ENCODE assay signal across 9 cellular contexts in genomic region chr4:94457692-94458106, GRCh38. TPM values are rescaled to one million over a fixed set of nuclear protein-coding genes. Genes with fewer than 3 reads are reported as not detected.
DNase-seq lines count a peak whose midpoint lies in the region; ATAC-seq and TF ChIP-seq lines count a peak whose summit lies in the region.
"Had no signal": no experiment of that assay in that cellular context is flagged by ENCODE, and none has a peak within 500 bp of the region (broad histone marks: within the 10 kb centered on the region; RNA-seq: fewer than 3 reads in every experiment).

No MANE protein-coding gene starts in this region.

- no peak for TF ChIP-seq CTCF in upper lobe of right lung (IDR thresholded peaks at IDR 0.05)

- peaks cover 15% of the 10 kb centered on the region for H3K36me3 ChIP-seq in upper lobe of right lung

- H3K27me3 ChIP-seq in upper lobe of right lung: no peaks in the 10 kb centered on the region
- H3K27me3 ChIP-seq: neutrophil had no signal

- DNase-seq in DMS 273 (lab: John Stamatoyannopoulos, UW; ENCODE audit: unreplicated experiment) (peak; percentile 58), DMS 273 treated with DMSO at 0.1 percent for 48 hours (lab: John Stamatoyannopoulos, UW) (no peak), caudate nucleus (lab: John Stamatoyannopoulos, UW) (peak in 17 of 61 donors; percentile 2 to 35 (median 9)), medulla oblongata (ENCODE audit: extremely low spot score) (peak; percentile 68), upper lobe of right lung (no peak), hepatic stellate cell (ENCODE audit: low spot score) (no peak), NCI-H526 treated with DMSO at 0.1 percent for 48 hours (lab: John Stamatoyannopoulos, UW) (no peak)
- no peak for DNase-seq in NK-92 treated with Interleukin-12 subunit alpha and Interleukin-12 subunit beta, amount 100 ng/mL, for 24 hours (lab: John Stamatoyannopoulos, UW)

- ATAC-seq in upper lobe of right lung: peak; percentile 36

- intact Hi-C loops in upper lobe of right lung (cut with DNase I): no loop called here

- H3K27ac ChIP-seq in caudate nucleus (ENCODE audit: low read depth, low read length) (peak overlapping the region; percentile 75), upper lobe of right lung (no peak overlapping the region)
- H3K27ac ChIP-seq: neutrophil had no signal

- no peak overlapping the region for H3K4me3 ChIP-seq in upper lobe of right lung

- no peaks in the 10 kb centered on the region for H3K9me3 ChIP-seq in upper lobe of right lung
- H3K9me3 ChIP-seq: neutrophil had no signal

- peaks cover 19% of the 10 kb centered on the region for H3K4me1 ChIP-seq in upper lobe of right lung

RNA-seq across cellular contexts. Expression of gene PDLIM5, which starts 6.0 kb away (rescaled TPM):
- total RNA-seq in upper lobe of right lung: 82.8 TPM

Comparison
In these comparisons a context has a peak if more than half of its experiments do, and no peak if none do; other contexts are left out.
1. DNase-seq: peak in DMS 273 (single experiment) and medulla oblongata (single experiment); none in DMS 273 treated with DMSO at 0.1 percent for 48 hours (single experiment), upper lobe of right lung (single experiment), hepatic stellate cell (single experiment), NK-92 treated with Interleukin-12 subunit alpha and Interleukin-12 subunit beta, amount 100 ng/mL, for 24 hours (single experiment) and NCI-H526 treated with DMSO at 0.1 percent for 48 hours (single experiment).